Comparison of ENCODE assay signal across 28 cellular contexts in genomic region chr1:17743028-17743706, GRCh38. TPM values are rescaled to one million over a fixed set of nuclear protein-coding genes. Genes with fewer than 3 reads are reported as not detected.
"Had no signal": no experiment of that assay in that cellular context is flagged by ENCODE, and none has a peak within 500 bp of the region (broad histone marks: within the 10 kb centered on the region; RNA-seq: fewer than 3 reads in every experiment).

No MANE protein-coding gene starts in this region.

- H3K27ac ChIP-seq: colonic mucosa, esophagus squamous epithelium, heart left ventricle, lower lobe of right lung, psoas muscle, spleen, testis, tibial nerve, upper lobe of right lung, vagina had no signal

- H3K36me3 ChIP-seq: colonic mucosa, esophagus squamous epithelium, heart left ventricle, lower lobe of right lung, spleen, tibial nerve, upper lobe of right lung, vagina had no signal

- H3K9me3 ChIP-seq: colonic mucosa, esophagus squamous epithelium, heart left ventricle, lower lobe of right lung, psoas muscle, testis, tibial nerve, upper lobe of right lung, vagina had no signal

- DNase-seq: colonic mucosa; dermis blood vessel endothelial cell; esophagus squamous epithelium; kidney glomerular epithelial cell; lower lobe of right lung; naive B cell; nephron progenitor cell; psoas muscle; spleen; stimulated activated CD4-positive, alpha-beta T cell treated with anti-CD3 and anti-CD28 coated beads, Interleukin-15, amount 100 ng/mL, for 24 hours; stimulated activated CD4-positive, alpha-beta T cell treated with anti-CD3 and anti-CD28 coated beads, Interleukin-1b, Interleukin-23, amount 100 ng/mL, for 48 hours; stimulated activated CD4-positive, alpha-beta T cell treated with anti-CD3 and anti-CD28 coated beads, Interleukin-4, amount 100 ng/mL, for 24 hours; stimulated activated naive CD8-positive, alpha-beta T cell treated with anti-CD3 and anti-CD28 coated beads, Interleukin-15, amount 100 ng/mL, for 72 hours; upper lobe of right lung had no signal

- H3K4me3 ChIP-seq: colonic mucosa, esophagus squamous epithelium, heart left ventricle, lower lobe of right lung, psoas muscle, spleen, testis, tibial nerve, upper lobe of right lung, vagina had no signal

- H3K4me1 ChIP-seq: colonic mucosa, lower lobe of right lung, psoas muscle, spleen, upper lobe of right lung, vagina had no signal

- FAIRE-seq: frontal cortex, islet of Langerhans had no signal

- H3K27me3 ChIP-seq: colonic mucosa, testis had no signal

- ATAC-seq: left lobe of liver; lower lobe of right lung; psoas muscle; sciatic nerve; stimulated activated memory B cell treated with anti-CD40 and anti-IgM and Interleukin-4, amounts not matched to agents 10 μg/mL and 1 μg/mL and 100 μg/mL, for 72 hours; stimulated activated naive CD8-positive, alpha-beta T cell treated with anti-CD3 and anti-CD28 coated beads, Interleukin-15, amount 100 ng/mL, for 72 hours; upper lobe of right lung had no signal

RNA-seq across cellular contexts. Expression of gene ACTL8, which starts 12.0 kb away (rescaled TPM):
- total RNA-seq: dermis blood vessel endothelial cell, epithelial cell of proximal tubule, glomerular endothelial cell, heart left ventricle, left lobe of liver, lower lobe of right lung, omental fat pad, psoas muscle, sciatic nerve, skeletal muscle tissue, spleen, subcutaneous adipose tissue, tibial nerve, upper lobe of right lung, vagina had no signal
- polyA plus RNA-seq: heart left ventricle, psoas muscle, spleen had no signal
